In the genomic region with DNA sequence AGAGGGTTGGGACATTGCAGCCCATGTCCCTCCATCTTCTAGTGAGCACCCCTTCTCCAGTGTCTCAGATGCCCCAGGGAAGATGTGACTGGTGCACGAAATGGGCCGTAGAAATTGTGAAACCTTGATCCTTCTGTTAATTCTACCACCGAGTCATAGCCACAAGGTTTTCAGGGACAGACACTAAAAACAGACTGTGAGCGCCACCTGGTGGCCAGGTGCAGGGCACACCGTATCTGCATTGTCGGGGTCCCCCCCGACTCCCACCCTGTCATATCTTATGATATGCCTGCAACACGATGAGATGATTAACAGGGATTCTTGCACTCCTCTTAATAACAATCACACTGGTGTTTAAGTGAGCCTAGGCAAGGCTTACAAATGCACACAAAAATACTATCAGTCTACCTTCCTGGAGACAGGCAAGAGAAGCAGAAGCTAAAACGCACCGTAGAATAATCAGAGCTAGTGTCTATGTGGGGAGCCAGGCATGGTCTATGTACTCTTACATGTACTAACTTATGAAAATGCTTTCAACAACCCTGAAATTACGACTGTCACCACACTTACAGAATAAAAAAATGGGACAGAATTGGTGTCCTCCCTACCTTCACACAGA, we compare ENCODE assay signal across 8 cellular contexts. TPM values are rescaled to one million over a fixed set of nuclear protein-coding genes. Genes with fewer than 3 reads are reported as not detected.
DNase-seq lines count a peak whose midpoint lies in the region; ATAC-seq, FAIRE-seq and TF ChIP-seq lines count a peak whose summit lies in the region.

No MANE protein-coding gene starts in this region.

- H2AK5ac ChIP-seq in H1 (ENCODE audit: low read depth, low read length): no peak overlapping the region

- H3K23ac ChIP-seq in H1 (ENCODE audit: insufficient read length): no peak overlapping the region

- H3K4me3 Mint-ChIP-seq in activated CD4-positive, alpha-beta memory T cell treated with anti-CD3 and anti-CD28 coated beads, Interleukin-2, amount 10 ng/mL, durations not matched to agents 7 days and 5 days: no peak overlapping the region
- no peak overlapping the region for H3K4me3 Mint-ChIP-seq in naive B cell

- no peak overlapping the region for H4K5ac ChIP-seq in H1 (ENCODE audit: insufficient read length, low read depth, low read length)

- no peak overlapping the region for H2BK120ac ChIP-seq in H1 (replicated peaks; ENCODE audit: low read depth, low read length)

- peaks cover 7 to 8% of the 10 kb centered on the region in 2 experiments; a peak in 1 of 4 replicates for H3K9me3 ChIP-seq in H1 (ENCODE audit: insufficient read depth in 2 of 2, low read depth in 1 of 2, low read length in 1 of 2)

- ATAC-seq in naive B cell (ENCODE audit: low read depth in 2 of 2) (peak; percentile 41 to 48), GM21717 (IDR thresholded peaks at IDR 0.05; ENCODE audit: unreplicated experiment) (no peak)

- H4K20me1 ChIP-seq in H1 (replicated peaks in 1 of 2; ENCODE audit: control insufficient read depth in 1 of 2, insufficient read depth in 2 of 2, low read length in 2 of 2): no peaks in the 10 kb centered on the region

- FAIRE-seq in H1 (lab: Jason Lieb, UNC): peak; percentile 82

- TF ChIP-seq EP300 in H1 (IDR thresholded peaks at IDR 0.05; ENCODE audit: borderline replicate concordance in 1 of 2, low read depth in 2 of 2, low read length in 2 of 2): no peak

- no peaks in the 10 kb centered on the region for H3K79me2 ChIP-seq in H1 (ENCODE audit: control insufficient read depth in 1 of 2, insufficient read depth in 2 of 2, low read length in 2 of 2)

- CTCF ChIA-PET in activated CD4-positive, alpha-beta memory T cell treated with anti-CD3 and anti-CD28 coated beads, Interleukin-2, amount 10 ng/mL, durations not matched to agents 7 days and 5 days (lab: Charles Lee): interaction anchor here (0.9 to 3.8 kb wide), 11 partner anchors 9 to 242 kb away, joined by 3 to 38 read pairs (median 4); no protein-coding TSS in a partner anchor
- CTCF ChIA-PET in H1 (lab: Charles Lee; ENCODE audit: partially characterized antibody): interaction anchor here (0.6 to 3.1 kb wide), 41 partner anchors 8 to 268 kb away, joined by 3 to 26 read pairs (median 5); a partner anchor contains a TSS

- TF ChIP-seq POLR2A in H1 (IDR thresholded peaks at IDR 0.05; ENCODE audit: control extremely low read depth in 1 of 2, low read depth in 2 of 2, low read length in 2 of 2): no peak

- no peaks in the 10 kb centered on the region for H3K9me3 Mint-ChIP-seq in activated CD4-positive, alpha-beta memory T cell treated with anti-CD3 and anti-CD28 coated beads, Interleukin-2, amount 10 ng/mL, durations not matched to agents 7 days and 5 days
- H3K9me3 Mint-ChIP-seq in naive B cell: peaks cover 0 to 14% (median 5%) of the 10 kb centered on the region in 7 donors

- H2BK5ac ChIP-seq in H1 (ENCODE audit: low read depth, low read length): no peak overlapping the region

- no peak overlapping the region for H3K4me3 ChIP-seq in H1 (ENCODE audit: extremely low read depth in 1 of 4, insufficient read depth in 2 of 4, low read depth in 3 of 4, low read length in 4 of 4)

- H3K36me3 ChIP-seq in H1 (ENCODE audit: control insufficient read depth in 2 of 4, insufficient read depth in 4 of 4, low read length in 3 of 4): no peaks in the 10 kb centered on the region

- 37% methylated on average over 11 of the region's 11 CpGs; no CpG with 5 or more reads in 1 of the 2 experiments for WGBS in H1 (ENCODE audit: extremely low coverage in 1 of 2, insufficient coverage in 1 of 2, insufficient read length in 1 of 2, insufficient replicate concordance in 2 of 2, low coverage in 1 of 2, low lambda C conversion rate in 2 of 2, missing lambda C conversion rate in 1 of 2), 2 experiments

- TF ChIP-seq RAD21 in H1 (IDR thresholded peaks at IDR 0.05 in 1 of 2, conservative IDR thresholded peaks at IDR 0.05 in 1 of 2; ENCODE audit: low read depth in 2 of 2, low read length in 2 of 2): peak; percentile 86 to 87

- H3K27ac Mint-ChIP-seq in activated CD4-positive, alpha-beta memory T cell treated with anti-CD3 and anti-CD28 coated beads, Interleukin-2, amount 10 ng/mL, durations not matched to agents 7 days and 5 days: no peak overlapping the region
- H3K27ac Mint-ChIP-seq in naive B cell: no peak overlapping the region

- H3K4me1 Mint-ChIP-seq in activated CD4-positive, alpha-beta memory T cell treated with anti-CD3 and anti-CD28 coated beads, Interleukin-2, amount 10 ng/mL, durations not matched to agents 7 days and 5 days: no peaks in the 10 kb centered on the region
- H3K4me1 Mint-ChIP-seq in naive B cell: peaks cover 0 to 6% (median 3%) of the 10 kb centered on the region in 3 donors

- peak; percentile 72 to 86 (median 81) for TF ChIP-seq CTCF in H1 (IDR thresholded peaks at IDR 0.05; ENCODE audit: control extremely low read depth in 1 of 3, insufficient read depth in 1 of 3, low read depth in 1 of 3, low read length in 3 of 3)

- H3K4me2 ChIP-seq in H1 (ENCODE audit: insufficient read depth in 1 of 2, low read depth in 2 of 2, low read length in 2 of 2): no peak overlapping the region

- no peak overlapping the region for H3K14ac ChIP-seq in H1 (ENCODE audit: insufficient read length)

- H4K8ac ChIP-seq in H1 (ENCODE audit: extremely low read depth, insufficient read depth, low read length): no peak overlapping the region

- no peak overlapping the region for H3K18ac ChIP-seq in H1 (ENCODE audit: extremely low read depth, low read length)

- no peaks in the 10 kb centered on the region for H3K79me1 ChIP-seq in H1 (ENCODE audit: low read depth, low read length)

- no peak overlapping the region for H2BK20ac ChIP-seq in H1 (ENCODE audit: low read length)

- no peak overlapping the region for H2AFZ ChIP-seq in H1 (ENCODE audit: low read length)

- no peak overlapping the region for H2BK15ac ChIP-seq in H1 (ENCODE audit: low read length)

- no peaks in the 10 kb centered on the region for H3K36me3 Mint-ChIP-seq in activated CD4-positive, alpha-beta memory T cell treated with anti-CD3 and anti-CD28 coated beads, Interleukin-2, amount 10 ng/mL, durations not matched to agents 7 days and 5 days (ENCODE audit: low read depth)
- no peaks in the 10 kb centered on the region for H3K36me3 Mint-ChIP-seq in naive B cell

- H3K56ac ChIP-seq in H1 (replicated peaks; ENCODE audit: insufficient read length, low read depth, low read length): no peak overlapping the region

- H2BK12ac ChIP-seq in H1 (ENCODE audit: low read depth, low read length): no peak overlapping the region

- no peaks in the 10 kb centered on the region for H3K23me2 ChIP-seq in H1 (ENCODE audit: low read depth, low read length)

- H3K4me1 ChIP-seq in H1 (replicated peaks in 1 of 4; ENCODE audit: control insufficient read depth in 3 of 4, insufficient read depth in 4 of 4, low read length in 3 of 4): no peaks in the 10 kb centered on the region

- H3K27me3 ChIP-seq in H1 (replicated peaks in 1 of 4; ENCODE audit: control insufficient read depth in 3 of 4, extremely low read depth in 1 of 4, insufficient read depth in 3 of 4, low read length in 3 of 4): no peaks in the 10 kb centered on the region; a peak in 1 of 7 replicates

- no peak overlapping the region for H4K91ac ChIP-seq in H1 (replicated peaks; ENCODE audit: insufficient read length, low read length)

- POLR2A ChIA-PET in activated CD4-positive, alpha-beta memory T cell treated with anti-CD3 and anti-CD28 coated beads, Interleukin-2, amount 10 ng/mL, durations not matched to agents 7 days and 5 days (lab: Charles Lee): no interaction called here
- POLR2A ChIA-PET in H1 (lab: Charles Lee; ENCODE audit: partially characterized antibody): interaction anchor here (0.7 kb wide), 1 partner anchor 10 kb away, joined by 4 read pairs; no protein-coding TSS in a partner anchor

- DNase-seq in activated gamma-delta T cell treated with Interleukin-2 at 50 U/mL for 16 hours (peak; percentile 72), activated gamma-delta T cell (lab: John Stamatoyannopoulos, UW) (no peak), NCI-H345 (lab: John Stamatoyannopoulos, UW) (peak; percentile 52), H1 (ENCODE audit: low read depth in 1 of 2, low spot score in 2 of 2) (peak; percentile 17 to 89), naive B cell (peak; percentile 14)
- peak; percentile 67 for DNase-seq in activated CD4-positive, alpha-beta memory T cell treated with anti-CD3 and anti-CD28 coated beads, Interleukin-2, amount 10 ng/mL, durations not matched to agents 7 days and 5 days
- peak; percentile 27 to 54 for DNase-seq in stimulated activated CD8-positive, alpha-beta memory T cell treated with anti-CD3 and anti-CD28 coated beads, Interleukin-7, amount 100 ng/mL, for 1 hour (ENCODE audit: low read depth in 2 of 2)

- no peak overlapping the region for H3K4ac ChIP-seq in H1 (replicated peaks; ENCODE audit: insufficient read length, low read depth, low read length)

- H3K27ac ChIP-seq in H1 (ENCODE audit: low read depth, low read length): no peak overlapping the region

- H3K9ac ChIP-seq in H1 (replicated peaks in 1 of 4; ENCODE audit: extremely low read depth in 1 of 4, low read depth in 3 of 4, low read length in 3 of 4): no peak overlapping the region

- peaks cover 13% of the 10 kb centered on the region for H3K27me3 Mint-ChIP-seq in activated CD4-positive, alpha-beta memory T cell treated with anti-CD3 and anti-CD28 coated beads, Interleukin-2, amount 10 ng/mL, durations not matched to agents 7 days and 5 days
- peaks cover 19 to 36% (median 22%) of the 10 kb centered on the region in 3 donors for H3K27me3 Mint-ChIP-seq in naive B cell

TF ChIP-seq in H1, 55 proteins besides CTCF, POLR2A, EP300 and RAD21:
- TF ChIP-seq CTBP2 (IDR thresholded peaks at IDR 0.05; ENCODE audit: borderline replicate concordance, insufficient read depth, insufficient read length, low read length) (no peak), CEBPB (IDR thresholded peaks at IDR 0.05; ENCODE audit: low read depth, low read length) (0 out of 2 replicates have a peak, but pooled peaks have one; percentile 14)

RNA-seq across cellular contexts. Expression of a gene that starts 57.8 kb away (rescaled TPM):
- under 1 TPM in 1 of 2 experiments, not detected in 1; 0.18 TPM for total RNA-seq in activated CD4-positive, alpha-beta memory T cell treated with anti-CD3 and anti-CD28 coated beads, Interleukin-2, amount 10 ng/mL, durations not matched to agents 7 days and 5 days
- 0.69 and 1.5 TPM in 2 replicates for total RNA-seq in H1 (2021; fragmentation: NEBNext Ultra II Directional; extraction: Animal tissue kit (Norgen Biotek cat#: 25700))
- polyA plus RNA-seq in H1 (2011; rRNA removed) (0.39 TPM in 2 replicates), naive B cell (ENCODE audit: low read depth in 6 of 6) (not detected)
- 0.44 TPM for polyA plus RNA-seq in H1 (2011; cell fraction: cytosol; rRNA removed)
- polyA plus RNA-seq in H1 (2011; cell fraction: nucleus; rRNA removed): 0.80 TPM
- 1.4 to 2.1 TPM (median 1.6 TPM) in 4 replicates for polyA plus RNA-seq in H1 (2012, experiment 1 of 2)
- polyA plus RNA-seq in H1 (2012, experiment 2 of 2): 0.22 TPM
- 0.49 TPM for polyA plus RNA-seq in H1 (2013, experiment 1 of 2)
- polyA plus RNA-seq in H1 (2013, experiment 2 of 2): 0.64 TPM
- 0.95 and 0.98 TPM in 2 replicates for polyA minus RNA-seq in H1 (2011; rRNA and poly(A)+ RNA removed)
- 4.1 TPM for polyA minus RNA-seq in H1 (2011; cell fraction: cytosol; rRNA and poly(A)+ RNA removed)
- polyA minus RNA-seq in H1 (2011; cell fraction: nucleus; rRNA and poly(A)+ RNA removed): 0.40 TPM
